In the genomic region with DNA sequence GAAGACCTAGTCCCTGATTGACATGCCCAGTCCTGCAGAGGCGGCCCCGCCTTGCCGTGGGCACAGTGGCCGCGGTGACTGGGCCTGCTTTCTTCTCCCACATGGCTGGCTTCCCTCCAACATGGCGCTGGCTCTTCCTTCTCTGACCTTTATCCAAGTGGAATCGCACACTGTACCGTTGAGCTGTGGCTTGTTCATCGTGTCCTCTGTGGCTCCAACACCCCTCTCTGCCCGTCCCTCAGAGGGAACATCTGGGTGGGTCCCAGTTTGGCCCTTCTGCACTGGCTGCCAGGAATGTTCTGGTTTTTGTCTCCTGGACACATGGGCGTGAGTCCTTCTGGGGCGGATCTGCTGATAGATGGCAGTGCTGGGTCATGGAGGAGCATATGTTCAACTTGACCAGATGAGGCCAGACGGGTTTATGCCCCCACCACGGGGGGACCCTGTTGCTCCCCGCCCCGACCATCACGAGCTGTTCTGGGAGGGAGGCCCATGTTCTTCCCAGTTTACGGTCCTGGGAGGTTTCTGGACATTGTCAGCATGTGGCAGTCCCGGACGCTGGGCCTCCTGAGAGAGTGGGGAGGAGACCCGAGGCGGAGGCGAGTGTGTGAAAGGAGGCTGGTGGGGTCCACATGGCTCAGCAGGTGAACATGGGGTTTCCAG, we compare ENCODE assay signal across 13 cellular contexts.
DNase-seq lines count a peak whose midpoint lies in the region; ATAC-seq, FAIRE-seq and TF ChIP-seq lines count a peak whose summit lies in the region.
"Had no signal": no experiment of that assay in that cellular context is flagged by ENCODE, and none has a peak within 500 bp of the region (broad histone marks: within the 10 kb centered on the region; RNA-seq: fewer than 3 reads in every experiment).

No MANE protein-coding gene starts in this region.

- H3K9me3 ChIP-seq in K562 (replicated peaks; ENCODE audit: control insufficient read depth, insufficient read depth, low read depth, low read length) (no peaks in the 10 kb centered on the region), spleen (no peaks in the 10 kb centered on the region)

- H3K36me3 ChIP-seq in K562 (ENCODE audit: control insufficient read depth, insufficient read depth, low read length), result no peaks in the 10 kb centered on the region
- H3K36me3 ChIP-seq in spleen, result no peaks in the 10 kb centered on the region

- H3K79me2 ChIP-seq in K562 (ENCODE audit: control insufficient read depth, insufficient read depth, low read length), result no peaks in the 10 kb centered on the region

- H4K20me1 ChIP-seq in K562 (replicated peaks; ENCODE audit: control insufficient read depth, insufficient read depth, low read length), result no peaks in the 10 kb centered on the region; the same call in 1 of the 2 replicates

- no peak for FAIRE-seq in K562 (lab: Jason Lieb, UNC)

- no peak for TF ChIP-seq EP300 in K562 (IDR thresholded peaks at IDR 0.05; ENCODE audit: low read length)

- H3K4me1 ChIP-seq in K562 (replicated peaks in 1 of 2; ENCODE audit: control insufficient read depth in 2 of 2, insufficient read depth in 2 of 2, low read length in 2 of 2) (peaks cover 0 to 50% of the 10 kb centered on the region in 2 experiments; a peak in 3 of 5 replicates), spleen (peaks cover 16 to 42% (median 24%) of the 10 kb centered on the region in 6 donors)

- no TSS peak for BruUV-seq in K562 (replicated peaks; lab: Mats Ljungman, UMichigan)

- POLR2A ChIA-PET in K562 (lab: Yijun Ruan, JAX), result no interaction called here

- in situ Hi-C loops in K562 (cut with MboI), result loop anchor here (25.0 kb wide), 1 partner anchor 513 kb away; no protein-coding TSS in a partner anchor

- no peak for TF ChIP-seq POLR2A in K562 (conservative IDR thresholded peaks at IDR 0.05)
- TF ChIP-seq POLR2A in spleen (IDR thresholded peaks at IDR 0.05), result no peak

- 71% methylated on average over 11 of the region's 23 CpGs for WGBS in K562 (ENCODE audit: insufficient coverage, low coverage, missing lambda C conversion rate)
- whole genome bisulfite sequencing in spleen, 5 donors, result 82 to 89% (median 88%) methylated on average over 22 to 23 of the region's 23 CpGs

- intact Hi-C loops in K562 (cut with micrococcal nuclease) (no loop called here), left ventricle myocardium superior (cut with micrococcal nuclease) (no loop called here), spleen (cut with DNase I; ENCODE audit: low total_unique reads) (no loop called here)

- H3K4me2 ChIP-seq in K562 (ENCODE audit: insufficient read depth, low read length), result no peak overlapping the region

- DNase-seq in HUDEP-2 (lab: John Stamatoyannopoulos, UW; ENCODE audit: unreplicated experiment in 76 of 76), result peak in 44 of 76 experiments; percentile 6 to 61 (median 27)
- no peak for DNase-seq in K562 (ENCODE audit: extremely low read depth in 1 of 4, low spot score in 3 of 4)
- DNase-seq in left ventricle myocardium superior, result peak; percentile 84
- DNase-seq in spleen, result peak; percentile 63
- DNase-seq in NCI-H526 treated with DMSO at 0.1 percent for 48 hours (lab: John Stamatoyannopoulos, UW), result no peak
- DNase-seq: activated naive CD4-positive, alpha-beta T cell; IMR-90; NCI-H774; stimulated activated naive CD4-positive, alpha-beta T cell had no signal

- H3K27ac ChIP-seq in K562 (ENCODE audit: extremely low read depth, low read depth, low read length) (no peak overlapping the region), spleen (no peak overlapping the region)

- no peaks in the 10 kb centered on the region for H3K27me3 ChIP-seq in K562 (ENCODE audit: control insufficient read depth in 2 of 2, insufficient read depth in 2 of 2, low read length in 2 of 2)
- no peaks in the 10 kb centered on the region for H3K27me3 ChIP-seq in spleen (replicated peaks in 1 of 7)

- H3K9ac ChIP-seq in K562 (ENCODE audit: insufficient read depth in 1 of 2, low read depth in 2 of 2, low read length in 2 of 2), result peak overlapping the region in 1 of 2 experiments; percentile 26; a peak in 1 of 4 replicates

- CTCF ChIA-PET in K562 (lab: Yijun Ruan, JAX; ENCODE audit: low intra/inter-chr PET ratio), result no interaction called here

- H2AFZ ChIP-seq in K562 (ENCODE audit: low read depth, low read length), result peak overlapping the region; percentile 66

- no peak for TF ChIP-seq RAD21 in K562 (CRISPR knock-in tag; conservative IDR thresholded peaks at IDR 0.05 in 1 of 2, IDR thresholded peaks at IDR 0.05 in 1 of 2)

- H3K4me3 ChIP-seq in K562 (no peak overlapping the region), spleen (no peak overlapping the region)
- H3K4me3 ChIP-seq: lung had no signal

- TF ChIP-seq CTCF in K562 (IDR thresholded peaks at IDR 0.05 in 2 of 3, conservative IDR thresholded peaks at IDR 0.05 in 1 of 3; ENCODE audit: insufficient read depth in 2 of 3, low read depth in 1 of 3, low read length in 3 of 3) (no peak), spleen (IDR thresholded peaks at IDR 0.05 in 8 of 11, conservative IDR thresholded peaks at IDR 0.05 in 3 of 11) (no peak)

- no peak for ATAC-seq in K562
- ATAC-seq in left ventricle myocardium superior, result peak; percentile 88
- ATAC-seq in HG02852 (IDR thresholded peaks at IDR 0.05; ENCODE audit: unreplicated experiment), result no peak
- no peak for ATAC-seq in GM18867 (IDR thresholded peaks at IDR 0.05; ENCODE audit: unreplicated experiment)
- no peak for ATAC-seq in HG03571 (IDR thresholded peaks at IDR 0.05; ENCODE audit: unreplicated experiment)

- H3K9me1 ChIP-seq in K562 (ENCODE audit: control insufficient read depth, insufficient read depth, low read length), result no peaks in the 10 kb centered on the region

TF ChIP-seq in K562, 482 proteins besides CTCF, POLR2A, EP300 and RAD21:
- TF ChIP-seq, protein P1, sequence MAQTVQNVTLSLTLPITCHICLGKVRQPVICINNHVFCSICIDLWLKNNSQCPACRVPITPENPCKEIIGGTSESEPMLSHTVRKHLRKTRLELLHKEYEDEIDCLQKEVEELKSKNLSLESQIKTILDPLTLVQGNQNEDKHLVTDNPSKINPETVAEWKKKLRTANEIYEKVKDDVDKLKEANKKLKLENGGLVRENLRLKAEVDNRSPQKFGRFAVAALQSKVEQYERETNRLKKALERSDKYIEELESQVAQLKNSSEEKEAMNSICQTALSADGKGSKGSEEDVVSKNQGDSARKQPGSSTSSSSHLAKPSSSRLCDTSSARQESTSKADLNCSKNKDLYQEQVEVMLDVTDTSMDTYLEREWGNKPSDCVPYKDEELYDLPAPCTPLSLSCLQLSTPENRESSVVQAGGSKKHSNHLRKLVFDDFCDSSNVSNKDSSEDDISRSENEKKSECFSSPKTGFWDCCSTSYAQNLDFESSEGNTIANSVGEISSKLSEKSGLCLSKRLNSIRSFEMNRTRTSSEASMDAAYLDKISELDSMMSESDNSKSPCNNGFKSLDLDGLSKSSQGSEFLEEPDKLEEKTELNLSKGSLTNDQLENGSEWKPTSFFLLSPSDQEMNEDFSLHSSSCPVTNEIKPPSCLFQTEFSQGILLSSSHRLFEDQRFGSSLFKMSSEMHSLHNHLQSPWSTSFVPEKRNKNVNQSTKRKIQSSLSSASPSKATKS (CRISPR knock-in tag; IDR thresholded peaks at IDR 0.05), result no peak
- TF ChIP-seq ARID1B (IDR thresholded peaks at IDR 0.05), result no peak
- no peak for TF ChIP-seq BDP1 (IDR thresholded peaks at IDR 0.05; ENCODE audit: insufficient read depth, insufficient read length)
- TF ChIP-seq RBM39 (optimal IDR thresholded peaks at IDR 0.05; ENCODE audit: low read depth, low read length), result no peak
- TF ChIP-seq HCFC1 (IDR thresholded peaks at IDR 0.05; ENCODE audit: low read depth, low read length), result no peak
- TF ChIP-seq, protein P2, sequence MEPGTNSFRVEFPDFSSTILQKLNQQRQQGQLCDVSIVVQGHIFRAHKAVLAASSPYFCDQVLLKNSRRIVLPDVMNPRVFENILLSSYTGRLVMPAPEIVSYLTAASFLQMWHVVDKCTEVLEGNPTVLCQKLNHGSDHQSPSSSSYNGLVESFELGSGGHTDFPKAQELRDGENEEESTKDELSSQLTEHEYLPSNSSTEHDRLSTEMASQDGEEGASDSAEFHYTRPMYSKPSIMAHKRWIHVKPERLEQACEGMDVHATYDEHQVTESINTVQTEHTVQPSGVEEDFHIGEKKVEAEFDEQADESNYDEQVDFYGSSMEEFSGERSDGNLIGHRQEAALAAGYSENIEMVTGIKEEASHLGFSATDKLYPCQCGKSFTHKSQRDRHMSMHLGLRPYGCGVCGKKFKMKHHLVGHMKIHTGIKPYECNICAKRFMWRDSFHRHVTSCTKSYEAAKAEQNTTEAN (CRISPR knock-in tag; IDR thresholded peaks at IDR 0.05), result no peak
- TF ChIP-seq CREBBP (IDR thresholded peaks at IDR 0.05; ENCODE audit: low read depth, low read length), result no peak
- no peak for TF ChIP-seq DPF2 (IDR thresholded peaks at IDR 0.05)
- TF ChIP-seq, protein P3, sequence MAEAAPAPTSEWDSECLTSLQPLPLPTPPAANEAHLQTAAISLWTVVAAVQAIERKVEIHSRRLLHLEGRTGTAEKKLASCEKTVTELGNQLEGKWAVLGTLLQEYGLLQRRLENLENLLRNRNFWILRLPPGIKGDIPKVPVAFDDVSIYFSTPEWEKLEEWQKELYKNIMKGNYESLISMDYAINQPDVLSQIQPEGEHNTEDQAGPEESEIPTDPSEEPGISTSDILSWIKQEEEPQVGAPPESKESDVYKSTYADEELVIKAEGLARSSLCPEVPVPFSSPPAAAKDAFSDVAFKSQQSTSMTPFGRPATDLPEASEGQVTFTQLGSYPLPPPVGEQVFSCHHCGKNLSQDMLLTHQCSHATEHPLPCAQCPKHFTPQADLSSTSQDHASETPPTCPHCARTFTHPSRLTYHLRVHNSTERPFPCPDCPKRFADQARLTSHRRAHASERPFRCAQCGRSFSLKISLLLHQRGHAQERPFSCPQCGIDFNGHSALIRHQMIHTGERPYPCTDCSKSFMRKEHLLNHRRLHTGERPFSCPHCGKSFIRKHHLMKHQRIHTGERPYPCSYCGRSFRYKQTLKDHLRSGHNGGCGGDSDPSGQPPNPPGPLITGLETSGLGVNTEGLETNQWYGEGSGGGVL (CRISPR knock-in tag; IDR thresholded peaks at IDR 0.05), result no peak
- TF ChIP-seq TRIM24 (IDR thresholded peaks at IDR 0.05), result no peak
- TF ChIP-seq LEF1 (IDR thresholded peaks at IDR 0.05), result no peak
- no peak for TF ChIP-seq HDAC6 (IDR thresholded peaks at IDR 0.05; ENCODE audit: low read depth, low read length)
- TF ChIP-seq ZNF217 (CRISPR knock-in tag; IDR thresholded peaks at IDR 0.05), result no peak
- TF ChIP-seq PHB2 (IDR thresholded peaks at IDR 0.05; ENCODE audit: low read depth), result no peak

Comparison
In these comparisons a context has a peak if more than half of its experiments do, and no peak if none do; other contexts are left out.
1. DNase-seq: peak in HUDEP-2 (44 of 76), left ventricle myocardium superior (single experiment) and spleen (single experiment); none in K562 (0 of 4) and NCI-H526 treated with DMSO at 0.1 percent for 48 hours (single experiment).